ENCODE assay signal across 8 cellular contexts in the genomic region with DNA sequence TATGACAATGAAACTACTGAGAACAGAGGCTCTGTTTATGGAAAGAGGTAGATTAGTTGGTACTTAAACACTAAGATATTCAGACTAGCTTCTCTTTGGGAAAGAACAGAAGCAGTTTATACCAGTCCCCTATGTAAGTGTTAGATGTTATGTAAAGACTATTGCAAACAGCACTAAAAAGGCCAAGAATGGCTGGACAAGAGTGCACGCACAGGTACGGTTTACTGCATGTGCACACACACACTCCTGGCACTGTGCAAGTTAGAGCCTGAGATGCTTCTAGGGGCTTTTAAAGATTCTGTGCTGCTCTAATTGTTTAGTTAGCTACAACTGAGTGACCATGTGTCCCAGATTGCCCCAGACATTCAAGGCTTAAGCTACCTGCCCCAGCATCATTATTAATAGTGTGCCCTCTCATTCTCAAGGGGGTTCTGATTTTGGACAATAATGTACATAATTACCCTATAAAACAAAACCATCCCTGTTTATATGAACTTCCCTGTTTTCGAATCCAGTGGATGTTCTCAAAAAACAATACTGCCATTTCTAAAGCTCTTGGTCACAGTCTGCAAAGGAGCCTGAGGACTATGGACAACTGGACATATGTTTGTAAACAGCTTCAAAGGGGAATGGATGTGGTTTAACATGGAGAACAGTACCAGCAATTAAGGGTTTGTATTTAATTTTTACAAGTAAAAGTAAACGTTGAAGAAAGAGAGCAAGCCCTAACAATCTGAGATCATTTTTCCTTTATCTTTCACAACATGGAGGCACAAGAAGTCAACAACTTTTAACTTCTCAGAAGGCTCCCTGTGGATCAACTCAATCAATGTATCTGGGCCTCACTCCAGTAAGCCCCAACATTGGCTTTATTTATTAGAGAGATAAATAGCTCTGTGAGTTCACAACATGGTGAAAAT. TPM values are rescaled to one million over a fixed set of nuclear protein-coding genes. Genes with fewer than 3 reads are reported as not detected.
DNase-seq lines count a peak whose midpoint lies in the region; ATAC-seq and TF ChIP-seq lines count a peak whose summit lies in the region.

No MANE protein-coding gene starts in this region.

- peaks cover 51% of the 10 kb centered on the region for H3K4me1 Mint-ChIP-seq in activated CD4-positive, alpha-beta memory T cell treated with anti-CD3 and anti-CD28 coated beads, Interleukin-2, amount 10 ng/mL, durations not matched to agents 7 days and 5 days
- peaks cover 22 to 49% of the 10 kb centered on the region in 2 donors for H3K4me1 Mint-ChIP-seq in stimulated activated naive B cell treated with anti-CD40 and anti-IgM and Interleukin-4, amounts not matched to agents 10 μg/mL and 1 μg/mL and 100 μg/mL, for 72 hours

- no peak for TF ChIP-seq CTCF in hepatocyte (IDR thresholded peaks at IDR 0.05; ENCODE audit: poor library complexity)

- 63% methylated on average over 4 of the region's 4 CpGs for WGBS in hepatocyte (ENCODE audit: low lambda C conversion rate, missing lambda C conversion rate)

- peak overlapping the region; percentile 94 for H3K27ac Mint-ChIP-seq in activated CD4-positive, alpha-beta memory T cell treated with anti-CD3 and anti-CD28 coated beads, Interleukin-2, amount 10 ng/mL, durations not matched to agents 7 days and 5 days
- H3K27ac Mint-ChIP-seq in stimulated activated naive B cell treated with anti-CD40 and anti-IgM and Interleukin-4, amounts not matched to agents 10 μg/mL and 1 μg/mL and 100 μg/mL, for 72 hours: no peak overlapping the region

- H3K27me3 ChIP-seq in hepatocyte: peaks cover 6% of the 10 kb centered on the region

- peaks cover 46% of the 10 kb centered on the region for H3K79me2 ChIP-seq in hepatocyte

- no peaks in the 10 kb centered on the region for H3K27me3 Mint-ChIP-seq in activated CD4-positive, alpha-beta memory T cell treated with anti-CD3 and anti-CD28 coated beads, Interleukin-2, amount 10 ng/mL, durations not matched to agents 7 days and 5 days
- no peaks in the 10 kb centered on the region for H3K27me3 Mint-ChIP-seq in stimulated activated naive B cell treated with anti-CD40 and anti-IgM and Interleukin-4, amounts not matched to agents 10 μg/mL and 1 μg/mL and 100 μg/mL, for 72 hours

- H2AFZ ChIP-seq in hepatocyte: peak overlapping the region; percentile 8

- CTCF ChIA-PET in activated CD4-positive, alpha-beta memory T cell treated with anti-CD3 and anti-CD28 coated beads, Interleukin-2, amount 10 ng/mL, durations not matched to agents 7 days and 5 days (lab: Charles Lee): interaction anchor here (0.6 to 5.0 kb wide), 8 partner anchors 10 to 258 kb away, joined by 3 to 22 read pairs (median 4); no protein-coding TSS in a partner anchor

- peak overlapping the region; percentile 95 for H3K27ac ChIP-seq in hepatocyte

- no peak for ATAC-seq in stimulated activated naive B cell treated with anti-CD40 and anti-IgM and Interleukin-4, amounts not matched to agents 10 μg/mL and 1 μg/mL and 100 μg/mL, for 72 hours (replicated peaks)
- no peak for ATAC-seq in GM21619 (IDR thresholded peaks at IDR 0.05; ENCODE audit: unreplicated experiment)

- peaks cover 9% of the 10 kb centered on the region for H3K36me3 Mint-ChIP-seq in activated CD4-positive, alpha-beta memory T cell treated with anti-CD3 and anti-CD28 coated beads, Interleukin-2, amount 10 ng/mL, durations not matched to agents 7 days and 5 days (ENCODE audit: low read depth)
- peaks cover 5 to 10% of the 10 kb centered on the region in 2 donors for H3K36me3 Mint-ChIP-seq in stimulated activated naive B cell treated with anti-CD40 and anti-IgM and Interleukin-4, amounts not matched to agents 10 μg/mL and 1 μg/mL and 100 μg/mL, for 72 hours

- peaks cover 17% of the 10 kb centered on the region for H3K4me1 ChIP-seq in hepatocyte (ENCODE audit: insufficient read depth)

- peak overlapping the region; percentile 13 for H3K4me3 ChIP-seq in hepatocyte

- no peaks in the 10 kb centered on the region for H3K9me3 ChIP-seq in hepatocyte (ENCODE audit: low read depth)

- H3K4me2 ChIP-seq in hepatocyte: peak overlapping the region; percentile 96

- H3K4me3 Mint-ChIP-seq in activated CD4-positive, alpha-beta memory T cell treated with anti-CD3 and anti-CD28 coated beads, Interleukin-2, amount 10 ng/mL, durations not matched to agents 7 days and 5 days: peak overlapping the region; percentile 98
- H3K4me3 Mint-ChIP-seq in stimulated activated naive B cell treated with anti-CD40 and anti-IgM and Interleukin-4, amounts not matched to agents 10 μg/mL and 1 μg/mL and 100 μg/mL, for 72 hours: peak overlapping the region; percentile 3 to 97

- H3K9me2 ChIP-seq in hepatocyte (replicated peaks; ENCODE audit: insufficient read depth): no peaks in the 10 kb centered on the region

- peak; percentile 14 for DNase-seq in DMS 273 (lab: John Stamatoyannopoulos, UW; ENCODE audit: unreplicated experiment)
- DNase-seq in DMS 273 treated with DMSO at 0.1 percent for 48 hours (lab: John Stamatoyannopoulos, UW): no peak
- DNase-seq in activated CD4-positive, alpha-beta memory T cell treated with anti-CD3 and anti-CD28 coated beads, Interleukin-2, amount 10 ng/mL, durations not matched to agents 7 days and 5 days: no peak
- no peak for DNase-seq in hepatocyte (ENCODE audit: low spot score)
- DNase-seq in stimulated activated naive B cell treated with anti-CD40 and anti-IgM and Interleukin-4, amounts not matched to agents 10 μg/mL and 1 μg/mL and 100 μg/mL, for 72 hours: no peak
- DNase-seq in iPS-NIHi7 (ENCODE audit: extremely low spot score): no peak
- no peak for DNase-seq in dedifferentiated amniotic fluid mesenchymal stem cell (ENCODE audit: extremely low spot score)

- no peaks in the 10 kb centered on the region for H3K9me3 Mint-ChIP-seq in activated CD4-positive, alpha-beta memory T cell treated with anti-CD3 and anti-CD28 coated beads, Interleukin-2, amount 10 ng/mL, durations not matched to agents 7 days and 5 days
- no peaks in the 10 kb centered on the region for H3K9me3 Mint-ChIP-seq in stimulated activated naive B cell treated with anti-CD40 and anti-IgM and Interleukin-4, amounts not matched to agents 10 μg/mL and 1 μg/mL and 100 μg/mL, for 72 hours

- POLR2A ChIA-PET in activated CD4-positive, alpha-beta memory T cell treated with anti-CD3 and anti-CD28 coated beads, Interleukin-2, amount 10 ng/mL, durations not matched to agents 7 days and 5 days (lab: Charles Lee): interaction anchor here (0.9 to 3.4 kb wide), 8 partner anchors 8 to 253 kb away, joined by 3 to 31 read pairs (median 4); a partner anchor contains a TSS

- no peaks in the 10 kb centered on the region for H3K36me3 ChIP-seq in hepatocyte (replicated peaks; ENCODE audit: insufficient read depth, low read depth)

- H4K20me1 ChIP-seq in hepatocyte (ENCODE audit: insufficient read depth, poor library complexity, severe bottlenecking): no peaks in the 10 kb centered on the region

RNA-seq across cellular contexts. Expression of a gene that starts 2.0 kb away (rescaled TPM):
- total RNA-seq in activated CD4-positive, alpha-beta memory T cell treated with anti-CD3 and anti-CD28 coated beads, Interleukin-2, amount 10 ng/mL, durations not matched to agents 7 days and 5 days: 10 to 100 TPM; 16.0 to 17.7 TPM
- 26.2 and 27.6 TPM in 2 replicates for total RNA-seq in hepatocyte
- polyA plus RNA-seq in hepatocyte: 7.3 and 13.3 TPM in 2 replicates
